ENCODE assay signal across 9 cellular contexts in the genomic region with DNA sequence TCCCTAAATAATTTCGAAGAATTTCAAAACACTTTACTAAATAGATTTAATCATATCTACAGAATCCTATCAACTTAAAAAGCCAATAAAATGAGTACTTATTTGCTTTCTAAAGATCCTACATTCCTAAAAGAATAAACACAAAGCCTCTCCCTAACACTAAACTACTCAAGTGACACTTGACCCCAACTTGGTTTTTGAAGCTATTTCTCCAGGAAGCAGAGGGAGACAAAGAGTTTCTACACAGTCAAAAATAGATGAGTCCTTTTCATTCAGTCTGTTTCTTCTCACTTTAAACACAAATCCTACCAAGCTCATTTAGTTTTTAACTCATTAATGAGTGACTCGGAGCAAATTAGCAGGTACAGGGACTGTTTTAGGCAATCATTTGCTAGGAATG. TPM values are rescaled to one million over a fixed set of nuclear protein-coding genes. Genes with fewer than 3 reads are reported as not detected.
DNase-seq lines count a peak whose midpoint lies in the region; ATAC-seq and TF ChIP-seq lines count a peak whose summit lies in the region.
"Had no signal": no experiment of that assay in that cellular context is flagged by ENCODE, and none has a peak within 500 bp of the region (broad histone marks: within the 10 kb centered on the region; RNA-seq: fewer than 3 reads in every experiment).

No MANE protein-coding gene starts in this region.

- H3K4me3 ChIP-seq in MG63 (peak overlapping the region; percentile 88), endodermal cell (ENCODE audit: low read length) (peak overlapping the region; percentile 98), neuron (ENCODE audit: low read length) (peak overlapping the region; percentile 75), aorta (ENCODE audit: low read length in 2 of 2) (peak overlapping the region in 1 of 2 donors; percentile 85)

- CTCF ChIA-PET in CD4-positive, alpha-beta T cell (lab: Charles Lee), result interaction anchor here (0.9 to 3.2 kb wide), 4 partner anchors 9 to 204 kb away, joined by 3 to 11 read pairs (median 3); no protein-coding TSS in a partner anchor

- H3K36me3 Mint-ChIP-seq in CD4-positive, alpha-beta T cell (ENCODE audit: low read depth), result peaks cover 24% of the 10 kb centered on the region
- peaks cover 11% of the 10 kb centered on the region for H3K36me3 Mint-ChIP-seq in endodermal cell (ENCODE audit: low read depth)

- peak overlapping the region; percentile 88 for H3K27ac Mint-ChIP-seq in CD4-positive, alpha-beta T cell
- peak overlapping the region; percentile 69 for H3K27ac Mint-ChIP-seq in endodermal cell

- H3K9me3 ChIP-seq in CD4-positive, alpha-beta T cell (ENCODE audit: control insufficient read depth, low read length), result no peaks in the 10 kb centered on the region
- H3K9me3 ChIP-seq in MG63 (no peaks in the 10 kb centered on the region), endodermal cell (ENCODE audit: control insufficient read depth, low read length) (no peaks in the 10 kb centered on the region), neuron (ENCODE audit: low read length) (no peaks in the 10 kb centered on the region), aorta (ENCODE audit: control insufficient read depth, low read length) (no peaks in the 10 kb centered on the region)

- no peak for ATAC-seq in CD4-positive, alpha-beta T cell (ENCODE audit: poor library complexity)
- no peak for ATAC-seq in aorta (ENCODE audit: low FRiP score)
- no peak for ATAC-seq in HG02970 (IDR thresholded peaks at IDR 0.05; ENCODE audit: low FRiP score, unreplicated experiment)

- no peak overlapping the region for H2AFZ ChIP-seq in neuron (ENCODE audit: low read depth, low read length)

- H3K9me3 Mint-ChIP-seq in CD4-positive, alpha-beta T cell, result no peaks in the 10 kb centered on the region
- no peaks in the 10 kb centered on the region for H3K9me3 Mint-ChIP-seq in endodermal cell

- DNase-seq in CD4-positive, alpha-beta T cell, result no peak
- DNase-seq in MG63 (no peak), endodermal cell (no peak), NCI-H2107 (lab: John Stamatoyannopoulos, UW) (no peak), aorta (no peak), posterior cingulate gyrus (no peak)
- DNase-seq: hypothalamus had no signal

- TF ChIP-seq CTCF in CD4-positive, alpha-beta T cell (IDR thresholded peaks at IDR 0.05), result no peak
- no peak for TF ChIP-seq CTCF in endodermal cell (conservative IDR thresholded peaks at IDR 0.05)

- H3K36me3 ChIP-seq in MG63, result peaks cover 5% of the 10 kb centered on the region
- peaks cover 29% of the 10 kb centered on the region for H3K36me3 ChIP-seq in endodermal cell (ENCODE audit: control insufficient read depth, insufficient read depth, low read length)
- H3K36me3 ChIP-seq in neuron (ENCODE audit: insufficient read depth, low read length), result no peaks in the 10 kb centered on the region
- no peaks in the 10 kb centered on the region for H3K36me3 ChIP-seq in aorta (ENCODE audit: control insufficient read depth in 1 of 2, insufficient read depth in 2 of 2, low read length in 1 of 2)

- H3K4me1 Mint-ChIP-seq in CD4-positive, alpha-beta T cell (ENCODE audit: low read depth), result peaks cover 79% of the 10 kb centered on the region
- H3K4me1 Mint-ChIP-seq in endodermal cell, result peaks cover 43% of the 10 kb centered on the region

- POLR2A ChIA-PET in CD4-positive, alpha-beta T cell (lab: Charles Lee), result interaction anchor here (0.7 to 2.9 kb wide), 4 partner anchors 8 to 454 kb away, joined by 3 to 20 read pairs (median 10); a partner anchor contains a TSS

- peaks cover 6% of the 10 kb centered on the region for H3K4me1 ChIP-seq in endodermal cell (ENCODE audit: control insufficient read depth, insufficient read depth, low read length)
- H3K4me1 ChIP-seq in neuron (ENCODE audit: insufficient read depth, low read length), result peaks cover 19% of the 10 kb centered on the region
- H3K4me1 ChIP-seq in aorta (ENCODE audit: control insufficient read depth in 1 of 2, insufficient read depth in 2 of 2, low read length in 2 of 2), result no peaks in the 10 kb centered on the region

- no peaks in the 10 kb centered on the region for H3K27me3 ChIP-seq in CD4-positive, alpha-beta T cell (ENCODE audit: control insufficient read depth, insufficient read depth, low read length)
- H3K27me3 ChIP-seq in MG63 (peaks cover 3% of the 10 kb centered on the region; the same call in 1 of the 2 replicates), endodermal cell (ENCODE audit: control insufficient read depth, insufficient read depth, low read length, poor library complexity, severe bottlenecking) (no peaks in the 10 kb centered on the region), neuron (ENCODE audit: insufficient read depth, low read length) (no peaks in the 10 kb centered on the region), aorta (ENCODE audit: control insufficient read depth in 1 of 2, insufficient read depth in 2 of 2, low read length in 1 of 2) (no peaks in the 10 kb centered on the region)

- H3K27ac ChIP-seq in CD4-positive, alpha-beta T cell (ENCODE audit: low read depth, low read length), result no peak overlapping the region
- H3K27ac ChIP-seq in endodermal cell (ENCODE audit: low read depth, low read length) (no peak overlapping the region), aorta (ENCODE audit: low read depth in 1 of 2, low read length in 2 of 2) (no peak overlapping the region)

- H3K27me3 Mint-ChIP-seq in CD4-positive, alpha-beta T cell, result no peaks in the 10 kb centered on the region
- H3K27me3 Mint-ChIP-seq in endodermal cell (ENCODE audit: insufficient read depth), result no peaks in the 10 kb centered on the region

- 79 to 90% methylated on average over 1 to 2 of the region's 2 CpGs for WGBS in endodermal cell (ENCODE audit: insufficient coverage in 1 of 2, insufficient read length in 1 of 2), 2 experiments
- WGBS in aorta, 2 donors, result 92 to 93% methylated on average over 2 of the region's 2 CpGs

- intact Hi-C loops in CD4-positive, alpha-beta T cell (cut with DNase I, micrococcal nuclease), result loop anchor here (1.0 to 10.0 kb wide), 8 partner anchors 10 to 1410 kb away; a partner anchor contains a TSS
- intact Hi-C loops in aorta (cut with DNase I), result loop anchor here (5.0 to 10.0 kb wide), 3 partner anchors 52 to 150 kb away; no protein-coding TSS in a partner anchor
- intact Hi-C loops in posterior cingulate gyrus (cut with DNase I), result loop anchor here (5.0 to 10.0 kb wide), 3 partner anchors 58 to 227 kb away; a partner anchor contains a TSS

- H3K4me3 Mint-ChIP-seq in CD4-positive, alpha-beta T cell, result peak overlapping the region; percentile 94
- peak overlapping the region; percentile 93 for H3K4me3 Mint-ChIP-seq in endodermal cell

- peak overlapping the region; percentile 93 for H3K9ac ChIP-seq in endodermal cell (ENCODE audit: extremely low read depth, low read length, poor library complexity, severe bottlenecking)

RNA-seq across cellular contexts. Expression of a gene that starts 2.1 kb away (rescaled TPM):
- total RNA-seq in CD4-positive, alpha-beta T cell, result 10 to 100 TPM; 85.5 to 91.7 TPM
- 26.1 and 65.5 TPM in 2 replicates for total RNA-seq in MG63 (2014; rRNA removed; shearing (Covaris generic); ENCODE audit: low replicate concordance)
- total RNA-seq in endodermal cell, result 100 to 1,000 TPM; 125 to 139 TPM
- 90.9 TPM for polyA plus RNA-seq in endodermal cell (2013, experiment 1 of 2)
- 94.2 TPM for polyA plus RNA-seq in endodermal cell (2013, experiment 2 of 2)
- total RNA-seq in aorta, result 10 to 100 TPM; 50.0 to 52.8 TPM
- 10 to 100 TPM in 1 of 2 donors, 1 to 10 TPM in 1; 7.5 to 14.8 TPM for polyA plus RNA-seq in aorta
